In the genomic region with DNA sequence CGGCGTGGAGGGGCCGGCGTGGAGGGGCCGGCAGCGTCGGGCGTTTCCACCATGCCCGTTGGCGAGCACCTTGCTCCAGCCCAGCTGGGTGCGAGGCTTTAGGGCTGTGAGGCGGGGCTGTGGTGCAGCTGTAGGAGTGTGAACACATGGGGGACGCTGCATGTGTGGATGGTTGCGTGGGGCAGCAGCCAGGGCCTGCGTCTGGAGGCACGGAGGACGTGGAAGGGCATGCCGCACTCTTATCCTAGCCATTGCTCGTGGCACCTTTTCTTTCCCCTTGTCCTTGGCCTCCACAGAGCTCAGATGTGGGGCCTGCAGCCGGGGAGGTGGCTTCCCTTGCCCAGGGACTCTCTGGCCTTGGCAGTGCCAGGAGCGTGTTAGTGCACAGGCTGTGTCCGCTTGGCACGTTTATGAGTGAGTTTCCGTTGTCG, we compare ENCODE assay signal across 33 cellular contexts. TPM values are rescaled to one million over a fixed set of nuclear protein-coding genes. Genes with fewer than 3 reads are reported as not detected.
DNase-seq lines count a peak whose midpoint lies in the region; ATAC-seq and TF ChIP-seq lines count a peak whose summit lies in the region.
"Had no signal": no experiment of that assay in that cellular context is flagged by ENCODE, and none has a peak within 500 bp of the region (broad histone marks: within the 10 kb centered on the region; RNA-seq: fewer than 3 reads in every experiment).

No MANE protein-coding gene starts in this region.

- peaks cover 3% of the 10 kb centered on the region for H3K36me3 Mint-ChIP-seq in T-helper 17 cell (ENCODE audit: low read depth)

- 93% methylated on average over 25 of the region's 25 CpGs for WGBS in aorta, 2 donors

- ATAC-seq in Right ventricle myocardium inferior (peak; percentile 42), aorta (ENCODE audit: low FRiP score) (no peak), T-helper 17 cell (no peak)

- DNase-seq in Right ventricle myocardium inferior (ENCODE audit: missing footprints): no peak
- no peak for DNase-seq in right atrium auricular region (ENCODE audit: low spot score)
- DNase-seq in coronary artery (ENCODE audit: low spot score): peak; percentile 40
- DNase-seq in islet precursor cell: peak; percentile 38
- DNase-seq in aorta: peak; percentile 33 to 50
- DNase-seq in T-helper 17 cell: no peak
- no peak for DNase-seq in NCI-H748 treated with DMSO at 0.1 percent for 48 hours (lab: John Stamatoyannopoulos, UW)
- DNase-seq in central memory CD4-positive, alpha-beta T cell: no peak
- DNase-seq: activated CD8-positive, alpha-beta memory T cell treated with anti-CD3 and anti-CD28 coated beads, Interleukin-2, amount 50 U/mL, for 4 hours; activated naive CD4-positive, alpha-beta T cell treated with anti-CD3 and anti-CD28 coated beads, Interleukin-2, amount 50 U/mL, for 16 hours; amniotic stem cell; Calu3; DMS79; GDM1; HFFc6; mammary epithelial cell; NCI-H1048; stimulated activated naive CD4-positive, alpha-beta T cell had no signal

- intact Hi-C loops in Right ventricle myocardium inferior (cut with DNase I) (no loop called here), aorta (cut with DNase I) (no loop called here)

- H3K4me1 Mint-ChIP-seq in T-helper 17 cell: peaks cover 2% of the 10 kb centered on the region
- H3K4me1 Mint-ChIP-seq: CD14-positive monocyte, GM23338 had no signal

- no peak for TF ChIP-seq CTCF in right atrium auricular region (IDR thresholded peaks at IDR 0.05)
- no peak for TF ChIP-seq CTCF in coronary artery (IDR thresholded peaks at IDR 0.05)

- H3K4me3 ChIP-seq in right atrium auricular region (no peak overlapping the region), coronary artery (no peak overlapping the region), aorta (ENCODE audit: low read length in 2 of 2) (no peak overlapping the region)
- H3K4me3 ChIP-seq: breast epithelium, esophagus muscularis mucosa, GM23338, SK-N-MC, skin epidermis, suprapubic skin had no signal

- no peaks in the 10 kb centered on the region for H3K27me3 Mint-ChIP-seq in T-helper 17 cell
- H3K27me3 Mint-ChIP-seq: dendritic cell treated with granulocyte-macrophage colony-stimulating factor and Interleukin-4, amounts not matched to agents 40 ng/mL and 50 ng/mL, for 4 days had no signal

- H3K36me3 ChIP-seq in right atrium auricular region (peaks cover 35% of the 10 kb centered on the region), aorta (ENCODE audit: control insufficient read depth in 1 of 2, insufficient read depth in 2 of 2, low read length in 1 of 2) (peaks cover 0 to 4% of the 10 kb centered on the region in 2 donors)
- H3K36me3 ChIP-seq: breast epithelium had no signal

- H3K27me3 ChIP-seq in right atrium auricular region (no peaks in the 10 kb centered on the region), aorta (ENCODE audit: control insufficient read depth in 1 of 2, insufficient read depth in 2 of 2, low read length in 1 of 2) (no peaks in the 10 kb centered on the region)
- H3K27me3 ChIP-seq: breast epithelium, esophagus muscularis mucosa, suprapubic skin had no signal

- H3K9me3 ChIP-seq in right atrium auricular region (no peaks in the 10 kb centered on the region), aorta (ENCODE audit: control insufficient read depth, low read length) (no peaks in the 10 kb centered on the region), T-helper 17 cell (ENCODE audit: control insufficient read depth, low read length, poor library complexity, severe bottlenecking) (no peaks in the 10 kb centered on the region)
- H3K9me3 ChIP-seq: breast epithelium, esophagus muscularis mucosa, suprapubic skin had no signal

- no peak overlapping the region for H3K4me3 Mint-ChIP-seq in T-helper 17 cell
- H3K4me3 Mint-ChIP-seq: activated T-helper 1 cell treated with anti-CD3 and anti-CD28 coated beads, Interleukin-12 subunit alpha, Interleukin-12 subunit beta, Interleukin-2, Interleukin-4 antibody, amounts not matched to agents 30 ng/mL and 10 ng/mL and 1 ng/mL, durations not matched to agents 14 hours and 24 hours and 36 hours; CD14-positive monocyte; dendritic cell treated with granulocyte-macrophage colony-stimulating factor and Interleukin-4, amounts not matched to agents 40 ng/mL and 50 ng/mL, for 4 days; GM23338; HFFc6; nephron; T-helper 1 cell treated with Interleukin-12 subunit alpha and Interleukin-12 subunit beta and Interleukin-4 antibody, amounts not matched to agents 30 μg/mL and 1 μg/mL, for 36 hours had no signal

- H3K4me1 ChIP-seq in right atrium auricular region: peaks cover 0 to 16% of the 10 kb centered on the region in 2 donors
- no peaks in the 10 kb centered on the region for H3K4me1 ChIP-seq in aorta (ENCODE audit: control insufficient read depth in 1 of 2, insufficient read depth in 2 of 2, low read length in 2 of 2)
- H3K4me1 ChIP-seq: breast epithelium had no signal

- H3K27ac ChIP-seq in right atrium auricular region (no peak overlapping the region), coronary artery (no peak overlapping the region), aorta (ENCODE audit: low read depth in 1 of 2, low read length in 2 of 2) (no peak overlapping the region)
- H3K27ac ChIP-seq: breast epithelium, esophagus muscularis mucosa, SK-N-MC, skin epidermis, suprapubic skin had no signal

- no peak overlapping the region for H3K27ac Mint-ChIP-seq in T-helper 17 cell
- H3K27ac Mint-ChIP-seq: activated T-helper 1 cell treated with anti-CD3 and anti-CD28 coated beads, Interleukin-12 subunit alpha, Interleukin-12 subunit beta, Interleukin-2, Interleukin-4 antibody, amounts not matched to agents 30 ng/mL and 10 ng/mL and 1 ng/mL, durations not matched to agents 14 hours and 24 hours and 36 hours; dendritic cell treated with granulocyte-macrophage colony-stimulating factor and Interleukin-4, amounts not matched to agents 40 ng/mL and 50 ng/mL, for 4 days; GM23338; HFFc6; T-helper 1 cell treated with Interleukin-12 subunit alpha and Interleukin-12 subunit beta and Interleukin-4 antibody, amounts not matched to agents 30 μg/mL and 1 μg/mL, for 36 hours had no signal

RNA-seq across cellular contexts. Expression of gene PDPK1, which starts 47.8 kb away (rescaled TPM):
- total RNA-seq in Right ventricle myocardium inferior (47.1 TPM), right atrium auricular region (10 to 100 TPM; 25.0 to 29.5 TPM), aorta (10 to 100 TPM; 43.0 to 46.4 TPM), T-helper 17 cell (10 to 100 TPM; 65.5 to 69.7 TPM)
- polyA plus RNA-seq in aorta: 10 to 100 TPM; 12.7 to 17.9 TPM

RNA-seq across cellular contexts. Expression of gene CEMP1, which starts 54.5 kb away (rescaled TPM):
- total RNA-seq in Right ventricle myocardium inferior (not detected), right atrium auricular region (1 to 10 TPM in 1 of 2 donors, not detected in 1; 1.5 TPM), aorta (not detected), T-helper 17 cell (under 1 TPM; 0.23 to 0.75 TPM)
- 1 to 10 TPM in 1 of 2 donors, under 1 TPM in 1; 0.38 to 1.2 TPM for polyA plus RNA-seq in aorta
- total RNA-seq: A172, esophagus muscularis mucosa, HFFc6, HT1080, omental fat pad, RPMI7951 had no signal
- polyA plus RNA-seq: mammary epithelial cell had no signal

Comparison
In these comparisons a context has a peak if more than half of its experiments do, and no peak if none do; other contexts are left out.
1. DNase-seq: peak in coronary artery (single experiment), islet precursor cell (single experiment) and aorta (2 of 2); none in Right ventricle myocardium inferior (single experiment), right atrium auricular region (single experiment), T-helper 17 cell (0 of 3), NCI-H748 treated with DMSO at 0.1 percent for 48 hours (single experiment) and central memory CD4-positive, alpha-beta T cell (single experiment).